15 cellular contexts compared by ENCODE assay signal in genomic region chr12:109519787-109520186, GRCh38. TPM values are rescaled to one million over a fixed set of nuclear protein-coding genes. Genes with fewer than 3 reads are reported as not detected.
DNase-seq lines count a peak whose midpoint lies in the region; ATAC-seq and TF ChIP-seq lines count a peak whose summit lies in the region.
"Had no signal": no experiment of that assay in that cellular context is flagged by ENCODE, and none has a peak within 500 bp of the region (broad histone marks: within the 10 kb centered on the region; RNA-seq: fewer than 3 reads in every experiment).

No MANE protein-coding gene starts in this region.

- in situ Hi-C loops in GM23248 (cut with MboI): loop anchor here (10.0 kb wide), 1 partner anchor 255 kb away; no protein-coding TSS in a partner anchor

- TF ChIP-seq CTCF in hepatocyte (IDR thresholded peaks at IDR 0.05; ENCODE audit: poor library complexity): no peak
- no peak for TF ChIP-seq CTCF in sigmoid colon (IDR thresholded peaks at IDR 0.05)
- TF ChIP-seq CTCF in adrenal gland (IDR thresholded peaks at IDR 0.05): no peak

- H2AFZ ChIP-seq in GM23248 (no peak overlapping the region), hepatocyte (no peak overlapping the region)

- no peaks in the 10 kb centered on the region for H3K9me3 ChIP-seq in GM23248 (ENCODE audit: low read depth)
- no peaks in the 10 kb centered on the region for H3K9me3 ChIP-seq in hepatocyte (ENCODE audit: low read depth)
- no peaks in the 10 kb centered on the region for H3K9me3 ChIP-seq in sigmoid colon
- H3K9me3 ChIP-seq in adrenal gland (replicated peaks in 1 of 3): no peaks in the 10 kb centered on the region
- H3K9me3 ChIP-seq: breast epithelium, Peyer's patch had no signal

- H3K4me3 ChIP-seq in GM23248 (no peak overlapping the region), hepatocyte (no peak overlapping the region), sigmoid colon (no peak overlapping the region), adrenal gland (no peak overlapping the region)
- H3K4me3 ChIP-seq: breast epithelium, Peyer's patch had no signal

- TF ChIP-seq POLR2A in sigmoid colon (IDR thresholded peaks at IDR 0.05) (no peak), adrenal gland (IDR thresholded peaks at IDR 0.05) (no peak)

- no peaks in the 10 kb centered on the region for H3K79me2 ChIP-seq in GM23248 (ENCODE audit: insufficient read depth)
- H3K79me2 ChIP-seq in hepatocyte: no peaks in the 10 kb centered on the region

- 90 to 97% methylated on average over 6 of the region's 6 CpGs for WGBS in GM23248 (ENCODE audit: low coverage in 1 of 2, low lambda C conversion rate in 2 of 2, missing lambda C conversion rate in 2 of 2), 2 experiments
- WGBS in hepatocyte (ENCODE audit: low lambda C conversion rate, missing lambda C conversion rate): 83% methylated on average over 6 of the region's 6 CpGs
- 77 to 94% methylated on average over 6 of the region's 6 CpGs for WGBS in sigmoid colon, 2 donors
- 85 to 93% (median 91%) methylated on average over 6 of the region's 6 CpGs for WGBS in adrenal gland, 4 donors

- peaks cover 22% of the 10 kb centered on the region; the same call in 1 of the 2 replicates for H3K36me3 ChIP-seq in GM23248 (ENCODE audit: low read depth)
- H3K36me3 ChIP-seq in hepatocyte (replicated peaks; ENCODE audit: insufficient read depth, low read depth): no peaks in the 10 kb centered on the region
- H3K36me3 ChIP-seq in sigmoid colon: peaks cover 35 to 90% (median 55%) of the 10 kb centered on the region in 4 donors
- peaks cover 0 to 72% of the 10 kb centered on the region in 2 donors for H3K36me3 ChIP-seq in adrenal gland (replicated peaks in 1 of 2)

- peak overlapping the region; percentile 57 for H3K9ac ChIP-seq in GM23248

- TF ChIP-seq EP300 in sigmoid colon (IDR thresholded peaks at IDR 0.05): no peak

- H4K20me1 ChIP-seq in GM23248 (ENCODE audit: insufficient read depth): no peaks in the 10 kb centered on the region
- no peaks in the 10 kb centered on the region for H4K20me1 ChIP-seq in hepatocyte (ENCODE audit: insufficient read depth, poor library complexity, severe bottlenecking)

- no peaks in the 10 kb centered on the region for H3K9me2 ChIP-seq in GM23248 (ENCODE audit: insufficient read depth)
- no peaks in the 10 kb centered on the region for H3K9me2 ChIP-seq in hepatocyte (replicated peaks; ENCODE audit: insufficient read depth)

- peaks cover 19% of the 10 kb centered on the region for H3F3A ChIP-seq in GM23248 (ENCODE audit: insufficient read depth)

- no peak overlapping the region for H3K4me2 ChIP-seq in GM23248 (ENCODE audit: unreplicated experiment)
- no peak overlapping the region for H3K4me2 ChIP-seq in hepatocyte

- H3K27ac ChIP-seq in GM23248: peak overlapping the region; percentile 85
- H3K27ac ChIP-seq in angular gyrus (ENCODE audit: low read depth, low read length): peak overlapping the region; percentile 45
- H3K27ac ChIP-seq in hepatocyte: peak overlapping the region; percentile 86
- peak overlapping the region in 2 of 4 donors; percentile 36 to 51 for H3K27ac ChIP-seq in sigmoid colon
- H3K27ac ChIP-seq in adrenal gland: peak overlapping the region in 2 of 5 donors; percentile 2 to 46

- DNase-seq in GM23248: no peak
- no peak for DNase-seq in hepatocyte (ENCODE audit: low spot score)
- peak; percentile 25 for DNase-seq in sigmoid colon
- DNase-seq in NCI-H187 (lab: John Stamatoyannopoulos, UW): no peak
- no peak for DNase-seq in adrenal gland
- no peak for DNase-seq in globus pallidus (ENCODE audit: low spot score)
- DNase-seq: activated naive CD4-positive, alpha-beta T cell treated with anti-CD3 and anti-CD28 coated beads, Interleukin-2, amount 50 U/mL, for 16 hours; activated T-cell treated with anti-CD3 and anti-CD28 coated beads, Interleukin-2, amount 50 U/mL, for 1 hour; AML-193; NCI-H1105; NCI-H774; Peyer's patch had no signal

- no peak for ATAC-seq in GM19467 (IDR thresholded peaks at IDR 0.05; ENCODE audit: unreplicated experiment)

- H3K27me3 ChIP-seq in GM23248 (replicated peaks; ENCODE audit: insufficient read depth) (no peaks in the 10 kb centered on the region), hepatocyte (no peaks in the 10 kb centered on the region), sigmoid colon (no peaks in the 10 kb centered on the region), adrenal gland (no peaks in the 10 kb centered on the region)
- H3K27me3 ChIP-seq: breast epithelium, Peyer's patch had no signal

- intact Hi-C loops in sigmoid colon (cut with DNase I) (loop anchor here (2.0 kb wide), 1 partner anchor 255 kb away; no protein-coding TSS in a partner anchor), adrenal gland (cut with DNase I) (loop anchor here (5.0 to 10.0 kb wide), 3 partner anchors 78 to 258 kb away; no protein-coding TSS in a partner anchor)

- H3K4me1 ChIP-seq in GM23248 (ENCODE audit: insufficient read depth) (peaks cover 9% of the 10 kb centered on the region), hepatocyte (ENCODE audit: insufficient read depth) (no peaks in the 10 kb centered on the region), sigmoid colon (peaks cover 0 to 4% (median 0%) of the 10 kb centered on the region in 4 donors), adrenal gland (replicated peaks in 1 of 2) (peaks cover 0 to 14% of the 10 kb centered on the region in 2 donors)
- H3K4me1 ChIP-seq: breast epithelium, Peyer's patch had no signal

RNA-seq across cellular contexts. Expression of gene UBE3B, which starts 42.4 kb away (rescaled TPM):
- total RNA-seq in GM23248 (2014; rRNA removed; shearing (Covaris generic)): 32.0 and 34.7 TPM in 2 replicates
- polyA plus RNA-seq in GM23248 (2016; fragmentation: Nextera tagmentation; extraction: Ambion mirVana) (34.3 and 38.3 TPM in 2 replicates), hepatocyte (20.1 and 22.7 TPM in 2 replicates), sigmoid colon (10 to 100 TPM; 15.3 to 20.8 (median 16.2) TPM), adrenal gland (10 to 100 TPM; 16.0 to 25.3 (median 18.4) TPM)
- total RNA-seq in hepatocyte (30.5 and 35.5 TPM in 2 replicates), sigmoid colon (10 to 100 TPM; 48.4 to 67.7 (median 56.2) TPM), adrenal gland (10 to 100 TPM; 34.3 to 79.5 (median 41.0) TPM)

RNA-seq across cellular contexts. Expression of gene KCTD10, which starts 42.7 kb away (rescaled TPM):
- total RNA-seq in GM23248 (2014; rRNA removed; shearing (Covaris generic)): 97.0 and 117 TPM in 2 replicates
- polyA plus RNA-seq in GM23248 (2016; fragmentation: Nextera tagmentation; extraction: Ambion mirVana) (81.1 and 83.4 TPM in 2 replicates), hepatocyte (29.4 and 38.9 TPM in 2 replicates), sigmoid colon (10 to 100 TPM; 53.5 to 79.8 (median 54.2) TPM), adrenal gland (10 to 100 TPM; 21.6 to 57.5 (median 24.3) TPM)
- total RNA-seq in hepatocyte (29.7 and 37.0 TPM in 2 replicates), sigmoid colon (100 to 1,000 TPM in 2 of 4 donors, 10 to 100 TPM in 2; 82.8 to 123 (median 101) TPM), adrenal gland (10 to 100 TPM; 36.5 to 77.8 (median 63.4) TPM)

RNA-seq across cellular contexts. Expression of gene MMAB, which starts 53.5 kb away (rescaled TPM):
- 6.7 and 12.8 TPM in 2 replicates for total RNA-seq in GM23248 (2014; rRNA removed; shearing (Covaris generic))
- polyA plus RNA-seq in GM23248 (2016; fragmentation: Nextera tagmentation; extraction: Ambion mirVana): 25.4 and 26.8 TPM in 2 replicates
- 46.6 and 66.6 TPM in 2 replicates for total RNA-seq in hepatocyte
- 80.6 and 80.8 TPM in 2 replicates for polyA plus RNA-seq in hepatocyte
- 10 to 100 TPM; 12.2 to 28.9 (median 23.5) TPM for total RNA-seq in sigmoid colon
- 10 to 100 TPM; 36.6 to 79.6 (median 64.3) TPM for polyA plus RNA-seq in sigmoid colon
- 100 to 1,000 TPM in 3 of 8 donors, 10 to 100 TPM in 5; 74.2 to 238 (median 89.0) TPM for total RNA-seq in adrenal gland
- polyA plus RNA-seq in adrenal gland: 100 to 1,000 TPM in 1 of 3 donors, 10 to 100 TPM in 2; 52.3 to 119 (median 84.0) TPM

RNA-seq across cellular contexts. Expression of gene MVK, which starts 53.8 kb away (rescaled TPM):
- 11.8 and 80.1 TPM in 2 replicates for total RNA-seq in GM23248 (2014; rRNA removed; shearing (Covaris generic))
- polyA plus RNA-seq in GM23248 (2016; fragmentation: Nextera tagmentation; extraction: Ambion mirVana) (6.7 and 7.2 TPM in 2 replicates), hepatocyte (16.0 and 18.3 TPM in 2 replicates), sigmoid colon (10 to 100 TPM; 13.8 to 40.8 (median 21.0) TPM), adrenal gland (10 to 100 TPM; 35.0 to 73.6 (median 39.1) TPM)
- total RNA-seq in hepatocyte (32.8 and 34.3 TPM in 2 replicates), sigmoid colon (10 to 100 TPM in 3 of 4 donors, 1 to 10 TPM in 1; 9.1 to 14.8 (median 12.3) TPM), adrenal gland (100 to 1,000 TPM in 1 of 8 donors, 10 to 100 TPM in 7; 10.8 to 194 (median 19.1) TPM)
